11 cellular contexts compared by ENCODE assay signal in genomic region chr1:244672961-244673695, GRCh38. TPM values are rescaled to one million over a fixed set of nuclear protein-coding genes. Genes with fewer than 3 reads are reported as not detected.
DNase-seq lines count a peak whose midpoint lies in the region; ATAC-seq and TF ChIP-seq lines count a peak whose summit lies in the region.
"Had no signal": no experiment of that assay in that cellular context is flagged by ENCODE, and none has a peak within 500 bp of the region (broad histone marks: within the 10 kb centered on the region; RNA-seq: fewer than 3 reads in every experiment).

No MANE protein-coding gene starts in this region.

- no peak for TF ChIP-seq POLR2A in testis (IDR thresholded peaks at IDR 0.05)

- TF ChIP-seq CTCF in HFF-Myc (IDR thresholded peaks at IDR 0.05; ENCODE audit: low read depth, low read length, missing control alignments) (no peak), testis (IDR thresholded peaks at IDR 0.05) (no peak), mucosa of descending colon (IDR thresholded peaks at IDR 0.05) (no peak)

- H3K36me3 ChIP-seq in testis (ENCODE audit: low read depth, missing control alignments) (no peaks in the 10 kb centered on the region), mucosa of descending colon (ENCODE audit: low read depth) (no peaks in the 10 kb centered on the region)
- no peaks in the 10 kb centered on the region for H3K36me3 ChIP-seq in effector memory CD4-positive, alpha-beta T cell (ENCODE audit: control insufficient read depth, insufficient read depth, low read length)

- ATAC-seq in mucosa of descending colon (no peak), HG03342 (IDR thresholded peaks at IDR 0.05; ENCODE audit: unreplicated experiment) (no peak)

- no peaks in the 10 kb centered on the region for H3K9me3 ChIP-seq in testis
- no peaks in the 10 kb centered on the region for H3K9me3 ChIP-seq in mucosa of descending colon
- no peaks in the 10 kb centered on the region for H3K9me3 ChIP-seq in effector memory CD4-positive, alpha-beta T cell (ENCODE audit: control insufficient read depth, low read length)

- H3K27me3 ChIP-seq in testis: no peaks in the 10 kb centered on the region
- no peaks in the 10 kb centered on the region for H3K27me3 ChIP-seq in effector memory CD4-positive, alpha-beta T cell (replicated peaks; ENCODE audit: control insufficient read depth, insufficient read depth, low read length, poor library complexity, severe bottlenecking)

- peak overlapping the region; percentile 6 to 65 for H3K27ac ChIP-seq in testis
- H3K27ac ChIP-seq in effector memory CD4-positive, alpha-beta T cell (ENCODE audit: insufficient read depth, low read length, poor library complexity, severe bottlenecking): no peak overlapping the region

- 23 to 35% methylated on average over 4 of the region's 4 CpGs for WGBS in testis, 2 donors

- H3K4me1 ChIP-seq in testis (peaks cover 4% of the 10 kb centered on the region), mucosa of descending colon (ENCODE audit: low read depth) (peaks cover 6% of the 10 kb centered on the region)
- peaks cover 3% of the 10 kb centered on the region for H3K4me1 ChIP-seq in effector memory CD4-positive, alpha-beta T cell (ENCODE audit: control insufficient read depth, insufficient read depth, low read length, poor library complexity, severe bottlenecking)

- DNase-seq in HFF-Myc (ENCODE audit: extremely low read depth, low read depth) (no peak), cerebellar nuclear complex (lab: John Stamatoyannopoulos, UW) (peak; percentile 29 to 38), left kidney (ENCODE audit: low read depth, low spot score) (peak; percentile 58), testis (peak; percentile 84), ecto neural progenitor cell (ENCODE audit: low spot score) (no peak), mucosa of descending colon (no peak)
- no peak for DNase-seq in effector memory CD4-positive, alpha-beta T cell
- DNase-seq: activated CD4-positive, alpha-beta memory T cell treated with anti-CD3 and anti-CD28 coated beads, Interleukin-2, amount 10 ng/mL, durations not matched to agents 7 days and 5 days; immature natural killer cell; occipital lobe had no signal

- peak overlapping the region; percentile 10; the same call in 1 of the 2 replicates for H3K4me3 ChIP-seq in HFF-Myc (replicated peaks; ENCODE audit: low read depth, low read length)
- H3K4me3 ChIP-seq in testis: no peak overlapping the region
- H3K4me3 ChIP-seq in mucosa of descending colon: no peak overlapping the region
- H3K4me3 ChIP-seq in effector memory CD4-positive, alpha-beta T cell (ENCODE audit: insufficient read depth, low read depth, low read length, poor library complexity, severe bottlenecking): no peak overlapping the region

- intact Hi-C loops in testis (cut with DNase I; ENCODE audit: low total_unique reads): no loop called here
- intact Hi-C loops in mucosa of descending colon (cut with DNase I, micrococcal nuclease): no loop called here

RNA-seq across cellular contexts. Expression of gene DESI2, which starts 20.2 kb away (rescaled TPM):
- total RNA-seq in testis (10 to 100 TPM; 70.0 to 72.7 TPM), mucosa of descending colon (10 to 100 TPM; 26.9 to 30.6 (median 29.7) TPM)
- 114 TPM for polyA plus RNA-seq in testis (ENCODE audit: insufficient read depth, low read depth, low replicate concordance)

Comparison
In these comparisons a context has a peak if more than half of its experiments do, and no peak if none do; other contexts are left out.
1. DNase-seq: peak in cerebellar nuclear complex (2 of 2), left kidney (single experiment) and testis (single experiment); none in HFF-Myc (single experiment), ecto neural progenitor cell (single experiment), mucosa of descending colon (0 of 3) and effector memory CD4-positive, alpha-beta T cell (0 of 3).